Comparison of ENCODE assay signal across 24 cellular contexts in the genomic region with DNA sequence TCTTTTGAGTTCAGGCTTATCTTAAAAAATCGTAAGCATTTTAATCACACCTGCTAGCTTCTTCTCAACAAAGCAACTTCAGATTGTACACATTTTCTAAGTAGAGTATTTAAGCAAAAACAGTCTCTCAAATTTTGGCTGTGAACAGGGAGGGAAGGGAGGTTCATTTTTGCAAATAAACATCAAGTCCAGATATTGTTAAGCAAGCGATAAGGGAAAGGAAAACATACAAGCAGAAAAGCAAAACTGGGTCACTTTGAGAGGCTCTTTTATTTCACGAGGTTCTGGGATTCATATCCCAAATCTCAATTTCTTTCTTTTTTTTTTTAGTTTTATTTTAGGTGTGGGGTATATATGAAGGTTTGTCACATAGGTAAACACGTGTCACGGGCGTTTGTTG.
"Had no signal": no experiment of that assay in that cellular context is flagged by ENCODE, and none has a peak within 500 bp of the region (broad histone marks: within the 10 kb centered on the region; RNA-seq: fewer than 3 reads in every experiment).

No MANE protein-coding gene starts in this region.

- H3K27ac Mint-ChIP-seq: nephron progenitor cell; stimulated activated naive CD8-positive, alpha-beta T cell treated with anti-CD3 and anti-CD28 coated beads, Interleukin-15, amount 100 ng/mL, for 72 hours; type B pancreatic cell had no signal

- H3K36me3 ChIP-seq: left lung, ovary had no signal

- H3K27ac ChIP-seq: coronary artery, esophagus muscularis mucosa, foreskin keratinocyte, left lung, lower lobe of right lung, suprapubic skin, thyroid gland had no signal

- H3K4me1 ChIP-seq: left lung, lower lobe of right lung, suprapubic skin, thyroid gland had no signal

- H3K9me3 Mint-ChIP-seq: naive thymus-derived CD8-positive, alpha-beta T cell; nephron progenitor cell; stimulated activated naive CD8-positive, alpha-beta T cell treated with anti-CD3 and anti-CD28 coated beads, Interleukin-15, amount 100 ng/mL, for 72 hours; type B pancreatic cell had no signal

- H3K4me3 ChIP-seq: coronary artery, esophagus muscularis mucosa, left lung, lower lobe of right lung, ovary, smooth muscle cell, suprapubic skin, thyroid gland had no signal

- H3K27me3 Mint-ChIP-seq: naive thymus-derived CD8-positive, alpha-beta T cell; stimulated activated naive CD8-positive, alpha-beta T cell treated with anti-CD3 and anti-CD28 coated beads, Interleukin-15, amount 100 ng/mL, for 72 hours; type B pancreatic cell had no signal

- H3K4me1 Mint-ChIP-seq: nephron progenitor cell; stimulated activated naive CD8-positive, alpha-beta T cell treated with anti-CD3 and anti-CD28 coated beads, Interleukin-15, amount 100 ng/mL, for 72 hours had no signal

- H3K27me3 ChIP-seq: esophagus muscularis mucosa, foreskin keratinocyte, left lung, ovary, suprapubic skin, thyroid gland had no signal

- ATAC-seq: foreskin keratinocyte; left lung; lower lobe of right lung; naive thymus-derived CD8-positive, alpha-beta T cell; sciatic nerve; stimulated activated naive CD8-positive, alpha-beta T cell treated with anti-CD3 and anti-CD28 coated beads, Interleukin-15, amount 100 ng/mL, for 72 hours had no signal

- H3K4me3 Mint-ChIP-seq: naive thymus-derived CD8-positive, alpha-beta T cell; nephron progenitor cell; stimulated activated naive CD8-positive, alpha-beta T cell treated with anti-CD3 and anti-CD28 coated beads, Interleukin-15, amount 100 ng/mL, for 72 hours; type B pancreatic cell had no signal

- DNase-seq: dermis blood vessel endothelial cell; effector memory CD4-positive, alpha-beta T cell; foreskin keratinocyte; left lung; lower lobe of right lung; naive thymus-derived CD8-positive, alpha-beta T cell; nephron progenitor cell; occipital lobe; ovary; posterior cingulate gyrus; retina; stimulated activated CD4-positive, alpha-beta T cell treated with anti-CD3 and anti-CD28 coated beads, Interleukin-12 subunit alpha, Interleukin-12 subunit beta, amount 100 ng/mL, for 4 hours; stimulated activated CD4-positive, alpha-beta T cell treated with anti-CD3 and anti-CD28 coated beads, Interleukin-1b, Interleukin-23, amount 100 ng/mL, for 48 hours; stimulated activated CD4-positive, alpha-beta T cell treated with anti-CD3 and anti-CD28 coated beads, Interleukin-4, amount 100 ng/mL, for 1 hour; stimulated activated CD8-positive, alpha-beta memory T cell treated with anti-CD3 and anti-CD28 coated beads, Interleukin-4, amount 100 ng/mL, for 48 hours; stimulated activated naive CD4-positive, alpha-beta T cell; stimulated activated naive CD8-positive, alpha-beta T cell treated with anti-CD3 and anti-CD28 coated beads, Interleukin-15, amount 100 ng/mL, for 72 hours; thyroid gland had no signal

- H3K9me3 ChIP-seq: esophagus muscularis mucosa, left lung, lower lobe of right lung, ovary, suprapubic skin, thyroid gland had no signal

- H3K4me2 ChIP-seq: smooth muscle cell had no signal
